22 cellular contexts compared by ENCODE assay signal in the genomic region with DNA sequence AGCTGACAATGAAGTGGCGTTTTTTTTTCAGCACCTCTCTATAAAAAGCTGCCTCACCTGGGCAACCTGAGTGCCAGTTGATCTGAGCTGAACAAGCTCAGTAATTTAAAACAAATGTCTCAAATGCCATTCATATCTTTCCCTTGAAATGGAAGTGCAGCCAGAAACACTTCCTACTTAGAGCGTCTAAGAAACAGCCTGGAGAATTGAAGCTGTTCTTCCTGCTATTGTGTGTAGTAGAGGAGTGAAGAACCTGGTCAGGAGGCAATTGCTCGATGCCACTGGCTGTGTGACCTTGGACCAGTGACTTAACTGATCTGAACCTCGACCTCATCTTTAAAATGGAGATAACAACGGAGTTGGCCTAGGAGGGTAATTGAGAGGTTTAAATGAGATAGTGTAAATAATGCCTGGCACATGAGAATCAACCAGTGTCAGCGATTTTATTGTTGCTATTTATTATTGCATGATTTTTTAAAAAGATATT.
"Had no signal": no experiment of that assay in that cellular context is flagged by ENCODE, and none has a peak within 500 bp of the region (broad histone marks: within the 10 kb centered on the region; RNA-seq: fewer than 3 reads in every experiment).

No MANE protein-coding gene starts in this region.

- H3K36me3 Mint-ChIP-seq: activated naive CD8-positive, alpha-beta T cell treated with anti-CD3 and anti-CD28 coated beads, Interleukin-2, amount 10 ng/mL, durations not matched to agents 7 days and 5 days; WTC11 had no signal

- H3K4me3 Mint-ChIP-seq: activated CD8-positive, alpha-beta T cell treated with anti-CD3 and anti-CD28 coated beads, Interleukin-2, amount 10 ng/mL, durations not matched to agents 7 days and 5 days; activated naive CD8-positive, alpha-beta T cell treated with anti-CD3 and anti-CD28 coated beads, Interleukin-2, amount 10 ng/mL, durations not matched to agents 7 days and 5 days; T-helper 17 cell; WTC11 had no signal

- H3K4me3 ChIP-seq: adrenal gland had no signal

- H3K36me3 ChIP-seq: adrenal gland had no signal

- H3K9me3 ChIP-seq: adrenal gland had no signal

- H3K27ac ChIP-seq: adrenal gland had no signal

- DNase-seq: activated CD4-positive, alpha-beta T cell treated with anti-CD3 and anti-CD28 coated beads for 48 hours; activated CD4-positive, alpha-beta T cell treated with anti-CD3 and anti-CD28 coated beads, Interleukin-2, amount 50 U/mL, for 4 hours; activated CD4-positive, CD25-positive, alpha-beta regulatory T cell treated with anti-CD3 and anti-CD28 coated beads, Interleukin-2, amount 50 U/mL, for 72 hours; activated CD8-positive, alpha-beta memory T cell treated with anti-CD3 and anti-CD28 coated beads, Interleukin-2, amount 50 U/mL, for 48 hours; activated CD8-positive, alpha-beta T cell treated with anti-CD3 and anti-CD28 coated beads, Interleukin-2, amount 10 ng/mL, durations not matched to agents 7 days and 5 days; activated naive CD4-positive, alpha-beta T cell treated with anti-CD3 and anti-CD28 coated beads, Interleukin-2, amount 50 U/mL, for 16 hours; activated naive CD8-positive, alpha-beta T cell treated with anti-CD3 and anti-CD28 coated beads, Interleukin-2, amount 10 ng/mL, durations not matched to agents 7 days and 5 days; activated T-cell treated with anti-CD3 and anti-CD28 coated beads, Interleukin-2, amount 50 U/mL, for 1 hour; adrenal gland; anterior cingulate cortex; Kasumi-1; NCI-H1105 treated with DMSO at 0.1 percent for 48 hours; NCI-H146; NCI-H187 treated with DMSO at 0.1 percent for 48 hours; NCI-H345; NCI-H510A; NCI-H526 treated with DMSO at 0.1 percent for 48 hours; NCI-H82; SIG-M5; T-helper 17 cell; T-helper 9 cell had no signal

- ATAC-seq: activated CD8-positive, alpha-beta T cell treated with anti-CD3 and anti-CD28 coated beads, Interleukin-2, amount 10 ng/mL, durations not matched to agents 7 days and 5 days; T-helper 17 cell; WTC11 had no signal

- H3K4me1 Mint-ChIP-seq: activated naive CD8-positive, alpha-beta T cell treated with anti-CD3 and anti-CD28 coated beads, Interleukin-2, amount 10 ng/mL, durations not matched to agents 7 days and 5 days; T-helper 17 cell; WTC11 had no signal

- H3K27me3 ChIP-seq: adrenal gland had no signal

- H3K27ac Mint-ChIP-seq: activated CD8-positive, alpha-beta T cell treated with anti-CD3 and anti-CD28 coated beads, Interleukin-2, amount 10 ng/mL, durations not matched to agents 7 days and 5 days; activated naive CD8-positive, alpha-beta T cell treated with anti-CD3 and anti-CD28 coated beads, Interleukin-2, amount 10 ng/mL, durations not matched to agents 7 days and 5 days; T-helper 17 cell; WTC11 had no signal

- H3K9me3 Mint-ChIP-seq: activated naive CD8-positive, alpha-beta T cell treated with anti-CD3 and anti-CD28 coated beads, Interleukin-2, amount 10 ng/mL, durations not matched to agents 7 days and 5 days; WTC11 had no signal
